Comparison of ENCODE assay signal across 9 cellular contexts in the genomic region with DNA sequence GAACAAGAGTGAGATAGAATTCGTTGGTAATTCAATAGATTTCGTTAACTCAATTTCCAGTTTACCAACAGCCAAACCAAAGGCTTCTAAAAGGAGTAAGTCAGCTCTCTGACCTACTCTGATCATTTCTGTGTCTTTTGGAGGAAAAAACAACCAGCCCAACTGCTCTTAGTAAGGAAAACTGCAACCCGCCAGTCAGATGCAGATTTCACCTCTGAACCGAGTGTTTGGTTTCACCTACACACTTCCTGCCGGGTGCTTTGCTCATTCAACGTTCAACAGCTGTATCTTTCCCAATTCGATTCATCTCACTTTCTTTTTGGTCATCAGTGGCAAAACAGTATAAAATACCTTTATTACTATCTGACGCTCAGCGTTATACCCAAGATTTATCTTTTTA. TPM values are rescaled to one million over a fixed set of nuclear protein-coding genes. Genes with fewer than 3 reads are reported as not detected.
A peak's percentile ranks its signal among the peaks of the same experiment; 100 is the strongest.
DNase-seq lines count a peak whose midpoint lies in the region; ATAC-seq, FAIRE-seq and TF ChIP-seq lines count a peak whose summit lies in the region.
"Had no signal": no experiment of that assay in that cellular context is flagged by ENCODE, and none has a peak within 500 bp of the region (broad histone marks: within the 10 kb centered on the region; RNA-seq: fewer than 3 reads in every experiment).

No MANE protein-coding gene starts in this region.

- WGBS in ovary, 3 donors, result 39 to 63% (median 57%) methylated on average over 9 of the region's 9 CpGs

- peak overlapping the region; percentile 92 for H3K27ac Mint-ChIP-seq in activated B cell treated with CpG ODN at 0.5 μM for 24 hours
- H3K27ac Mint-ChIP-seq in naive B cell, result peak overlapping the region; percentile 10 to 95 (median 89)

- TF ChIP-seq EP300 in ovary (IDR thresholded peaks at IDR 0.05), result no peak

- no peaks in the 10 kb centered on the region for H3K36me3 Mint-ChIP-seq in activated B cell treated with CpG ODN at 0.5 μM for 24 hours (ENCODE audit: low read depth)
- H3K36me3 Mint-ChIP-seq in naive B cell, result peaks cover 0 to 4% of the 10 kb centered on the region in 2 donors

- DNase-seq in activated B cell treated with CpG ODN at 0.5 μM for 24 hours (no peak), naive B cell (no peak), ovary (no peak), GDM1 (lab: John Stamatoyannopoulos, UW) (no peak), AG20443 (ENCODE audit: low spot score) (no peak), H54 (ENCODE audit: insufficient read length, low spot score) (no peak)

- peaks cover 62% of the 10 kb centered on the region for H3K4me1 Mint-ChIP-seq in activated B cell treated with CpG ODN at 0.5 μM for 24 hours
- H3K4me1 Mint-ChIP-seq in naive B cell, result peaks cover 29 to 66% (median 33%) of the 10 kb centered on the region in 3 donors

- intact Hi-C loops in activated B cell treated with CpG ODN at 0.5 μM for 24 hours (cut with micrococcal nuclease), result no loop called here
- intact Hi-C loops in ovary (cut with DNase I), result no loop called here

- H3K27me3 ChIP-seq in ovary, result no peaks in the 10 kb centered on the region

- CTCF ChIA-PET in activated B cell treated with CpG ODN at 0.5 μM for 24 hours (lab: Charles Lee), result interaction anchor here (1.0 to 4.3 kb wide), 4 partner anchors 9 to 92 kb away, joined by 3 to 29 read pairs (median 10); no protein-coding TSS in a partner anchor

- TF ChIP-seq CTCF in activated B cell treated with CpG ODN at 0.5 μM for 24 hours (IDR thresholded peaks at IDR 0.05) (no peak), ovary (IDR thresholded peaks at IDR 0.05) (no peak)

- TF ChIP-seq POLR2A in GM18505 (IDR thresholded peaks at IDR 0.05; ENCODE audit: borderline replicate concordance, extremely low read depth, insufficient read depth, insufficient read length) (peak; percentile 53), ovary (IDR thresholded peaks at IDR 0.05) (no peak), H54 (IDR thresholded peaks at IDR 0.05; ENCODE audit: low read depth, low read length) (no peak)

- POLR2A ChIA-PET in activated B cell treated with CpG ODN at 0.5 μM for 24 hours (lab: Charles Lee), result interaction anchor here (0.6 to 30.2 kb wide), 16 partner anchors 8 to 735 kb away, joined by 3 to 836 read pairs (median 4); a partner anchor contains a TSS

- H3K4me1 ChIP-seq in ovary (ENCODE audit: insufficient read depth), result peaks cover 3% of the 10 kb centered on the region

- H3K27me3 Mint-ChIP-seq in activated B cell treated with CpG ODN at 0.5 μM for 24 hours, result no peaks in the 10 kb centered on the region
- H3K27me3 Mint-ChIP-seq in naive B cell, result no peaks in the 10 kb centered on the region

- H3K4me3 ChIP-seq in ovary, result no peak overlapping the region

- H3K36me3 ChIP-seq in ovary, result no peaks in the 10 kb centered on the region

- ATAC-seq in GM18505 (IDR thresholded peaks at IDR 0.05; ENCODE audit: unreplicated experiment), result peak; percentile 37
- peak; percentile 59 for ATAC-seq in HG02763 (IDR thresholded peaks at IDR 0.05; ENCODE audit: unreplicated experiment)
- ATAC-seq in activated B cell treated with CpG ODN at 0.5 μM for 24 hours (ENCODE audit: low read depth), result peak; percentile 23
- peak; percentile 33 for ATAC-seq in naive B cell (ENCODE audit: low read depth in 2 of 2)

- no peaks in the 10 kb centered on the region for H3K9me3 ChIP-seq in ovary

- H3K4me3 Mint-ChIP-seq in activated B cell treated with CpG ODN at 0.5 μM for 24 hours, result peak overlapping the region; percentile 64
- H3K4me3 Mint-ChIP-seq in naive B cell, result peak overlapping the region; percentile 46 to 80 (median 74)

- no peak overlapping the region for H3K27ac ChIP-seq in ovary

- H3K9me3 Mint-ChIP-seq in activated B cell treated with CpG ODN at 0.5 μM for 24 hours, result no peaks in the 10 kb centered on the region
- H3K9me3 Mint-ChIP-seq in naive B cell, result peaks cover 0 to 2% (median 0%) of the 10 kb centered on the region in 7 donors

- FAIRE-seq in H54 (lab: Jason Lieb, UNC), result no peak

RNA-seq across cellular contexts. Expression of a gene that starts 24.5 kb away (rescaled TPM):
- total RNA-seq in activated B cell treated with CpG ODN at 0.5 μM for 24 hours (5,922 and 6,273 TPM in 2 replicates), ovary (1,000 to 10,000 TPM; 1,993 to 2,559 (median 2,105) TPM)
- polyA plus RNA-seq in naive B cell (ENCODE audit: low read depth in 6 of 6) (over 10,000 TPM; 18,491 to 24,142 (median 22,031) TPM), ovary (1,000 to 10,000 TPM; 3,725 to 5,006 TPM)

RNA-seq across cellular contexts. Expression of a gene that starts 45.0 kb away (rescaled TPM):
- total RNA-seq in activated B cell treated with CpG ODN at 0.5 μM for 24 hours (not detected in 2 replicates), ovary (1 to 10 TPM in 1 of 7 donors, under 1 TPM in 3, not detected in 3; 0.10 to 1.0 (median 0.74) TPM)
- polyA plus RNA-seq in naive B cell (ENCODE audit: low read depth in 6 of 6) (not detected), ovary (1 to 10 TPM in 1 of 2 donors, not detected in 1; 1.6 TPM)
- total RNA-seq: LHCN-M2 had no signal
